ENCODE assay signal across 11 cellular contexts in genomic region chr4:32560306-32560705, GRCh38.
DNase-seq lines count a peak whose midpoint lies in the region; TF ChIP-seq lines count a peak whose summit lies in the region.
"Had no signal": no experiment of that assay in that cellular context is flagged by ENCODE, and none has a peak within 500 bp of the region (broad histone marks: within the 10 kb centered on the region; RNA-seq: fewer than 3 reads in every experiment).

No MANE protein-coding gene starts in this region.

- DNase-seq in ACHN (peak; percentile 8), NCI-H1694 treated with DMSO at 0.1 percent for 48 hours (lab: John Stamatoyannopoulos, UW) (peak; percentile 39), dedifferentiated amniotic fluid mesenchymal stem cell (ENCODE audit: extremely low spot score) (peak; percentile 82), mesothelial cell of epicardium (ENCODE audit: low spot score in 2 of 2, unreplicated experiment in 2 of 2) (no peak), Caco-2 (no peak), activated gamma-delta T cell treated with Interleukin-2 at 50 U/mL for 16 hours (no peak), HuH-7 (ENCODE audit: low spot score) (no peak)
- DNase-seq in NK-92 treated with Interleukin-12 subunit alpha and Interleukin-12 subunit beta, amount 100 ng/mL, for 24 hours (lab: John Stamatoyannopoulos, UW): no peak
- DNase-seq: effector CD4-positive, alpha-beta T cell; stimulated activated naive CD8-positive, alpha-beta T cell treated with anti-CD3 and anti-CD28 coated beads, Interleukin-15, Interleukin-2, amounts not matched to agents 100 U/mL and 50 U/mL, for 24 hours had no signal

- H3K4me3 Mint-ChIP-seq in mesothelial cell of epicardium: peak overlapping the region; percentile 59
- no peak overlapping the region for H3K4me3 Mint-ChIP-seq in Caco-2 (ENCODE audit: unreplicated experiment)
- H3K4me3 Mint-ChIP-seq: natural killer cell treated with Interleukin-12 subunit alpha and Interleukin-12 subunit beta and Interleukin-15 and Interleukin-18, amount 100 ng/mL, for 72 hours had no signal

- H3K27ac Mint-ChIP-seq in mesothelial cell of epicardium: peak overlapping the region; percentile 92
- no peak overlapping the region for H3K27ac Mint-ChIP-seq in Caco-2 (ENCODE audit: unreplicated experiment)
- H3K27ac Mint-ChIP-seq: natural killer cell treated with Interleukin-12 subunit alpha and Interleukin-12 subunit beta and Interleukin-15 and Interleukin-18, amount 100 ng/mL, for 72 hours had no signal

- CTCF ChIA-PET in Caco-2 (lab: Charles Lee): no interaction called here

- no peaks in the 10 kb centered on the region for H3K27me3 Mint-ChIP-seq in mesothelial cell of epicardium (ENCODE audit: low read depth)
- no peaks in the 10 kb centered on the region for H3K27me3 Mint-ChIP-seq in Caco-2 (ENCODE audit: insufficient read depth, unreplicated experiment)
- H3K27me3 Mint-ChIP-seq: natural killer cell treated with Interleukin-12 subunit alpha and Interleukin-12 subunit beta and Interleukin-15 and Interleukin-18, amount 100 ng/mL, for 72 hours had no signal

- no peak for TF ChIP-seq CTCF in mesothelial cell of epicardium (IDR thresholded peaks at IDR 0.05; ENCODE audit: unreplicated experiment)
- TF ChIP-seq CTCF in Caco-2 (IDR thresholded peaks at IDR 0.05; ENCODE audit: insufficient read depth in 1 of 2, low read depth in 1 of 2, low read length in 1 of 2, severe bottlenecking in 1 of 2, unreplicated experiment in 1 of 2): no peak

- no peaks in the 10 kb centered on the region for H3K9me3 ChIP-seq in Caco-2

- in situ Hi-C loops in ACHN (cut with HindIII; ENCODE audit: low pct_ligation_motif_present, low pct_unique_long_range_greater_than_20kb, low sequenced_read_pairs): no loop called here

- H3K36me3 Mint-ChIP-seq in mesothelial cell of epicardium (no peaks in the 10 kb centered on the region), Caco-2 (ENCODE audit: insufficient read depth, unreplicated experiment) (no peaks in the 10 kb centered on the region)

- POLR2A ChIA-PET in Caco-2 (lab: Charles Lee): no interaction called here

- no TSS peak for BruUV-seq in Caco-2 (replicated peaks; lab: Mats Ljungman, UMichigan)

- intact Hi-C loops in Caco-2 (cut with micrococcal nuclease; ENCODE audit: unreplicated experiment): no loop called here

- peaks cover 1% of the 10 kb centered on the region for H3K9me3 Mint-ChIP-seq in mesothelial cell of epicardium
- no peaks in the 10 kb centered on the region for H3K9me3 Mint-ChIP-seq in Caco-2 (ENCODE audit: unreplicated experiment)

- no peak overlapping the region for H3K4me3 ChIP-seq in Caco-2 (ENCODE audit: low read depth, low read length)

- no peaks in the 10 kb centered on the region for H3K36me3 ChIP-seq in Caco-2 (ENCODE audit: control insufficient read depth, insufficient read depth, low read length)

- H3K27me3 ChIP-seq in Caco-2 (replicated peaks; ENCODE audit: control insufficient read depth, insufficient read depth, low read length): no peaks in the 10 kb centered on the region

- H3K4me1 Mint-ChIP-seq in mesothelial cell of epicardium (peaks cover 10% of the 10 kb centered on the region), Caco-2 (ENCODE audit: low read depth, unreplicated experiment) (no peaks in the 10 kb centered on the region)

- H3K4me1 ChIP-seq in Caco-2: no peaks in the 10 kb centered on the region

Comparison
In these comparisons a context has a peak if more than half of its experiments do, and no peak if none do; other contexts are left out.
1. DNase-seq: peak in ACHN (single experiment), NCI-H1694 treated with DMSO at 0.1 percent for 48 hours (single experiment) and dedifferentiated amniotic fluid mesenchymal stem cell (single experiment); none in mesothelial cell of epicardium (0 of 2), Caco-2 (0 of 2), activated gamma-delta T cell treated with Interleukin-2 at 50 U/mL for 16 hours (single experiment), HuH-7 (single experiment) and NK-92 treated with Interleukin-12 subunit alpha and Interleukin-12 subunit beta, amount 100 ng/mL, for 24 hours (single experiment).